In the genomic region with DNA sequence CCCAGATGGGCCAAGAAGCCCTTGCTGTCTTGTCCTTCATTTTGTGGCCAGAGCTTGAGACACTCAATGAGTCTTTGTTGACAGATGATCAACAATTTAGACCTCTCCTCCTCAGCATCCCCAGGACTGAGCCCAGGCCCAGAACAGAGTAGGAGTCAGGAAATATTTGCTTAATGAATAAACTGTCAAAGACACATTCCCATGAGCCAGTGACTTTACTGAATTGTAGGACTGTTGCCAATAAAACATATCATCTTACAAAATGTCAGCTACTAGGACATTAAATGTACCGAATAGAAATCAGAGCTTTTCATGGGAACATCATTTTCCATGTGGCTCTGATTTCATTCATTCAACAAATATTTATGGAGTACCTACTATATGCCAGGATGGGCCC, we compare ENCODE assay signal across 12 cellular contexts. TPM values are rescaled to one million over a fixed set of nuclear protein-coding genes. Genes with fewer than 3 reads are reported as not detected.
DNase-seq lines count a peak whose midpoint lies in the region; ATAC-seq and TF ChIP-seq lines count a peak whose summit lies in the region.
"Had no signal": no experiment of that assay in that cellular context is flagged by ENCODE, and none has a peak within 500 bp of the region (broad histone marks: within the 10 kb centered on the region; RNA-seq: fewer than 3 reads in every experiment).

No MANE protein-coding gene starts in this region.

- H3K27ac ChIP-seq in 22Rv1, result peak overlapping the region; percentile 68
- peak overlapping the region; percentile 87; the same call in 1 of the 2 replicates for H3K27ac ChIP-seq in SJSA1
- H3K27ac ChIP-seq: WERI-Rb-1 had no signal

- peaks cover 38% of the 10 kb centered on the region for H3K36me3 ChIP-seq in SJSA1

- no peak for ATAC-seq in HG02852 (IDR thresholded peaks at IDR 0.05; ENCODE audit: unreplicated experiment)

- no peaks in the 10 kb centered on the region for H3K27me3 ChIP-seq in SJSA1 (replicated peaks)

- H3K4me3 ChIP-seq in SJSA1 (no peak overlapping the region), fibroblast of villous mesenchyme (ENCODE audit: low read depth, low read length) (no peak overlapping the region)

- H3K4me1 ChIP-seq in SJSA1 (replicated peaks), result peaks cover 81% of the 10 kb centered on the region

- TF ChIP-seq CTCF in 22Rv1 (IDR thresholded peaks at IDR 0.05) (no peak), fibroblast of villous mesenchyme (IDR thresholded peaks at IDR 0.05; ENCODE audit: insufficient read depth, low read depth, low read length) (no peak)

- DNase-seq in COLO829 (ENCODE audit: low spot score), result peak; percentile 73
- DNase-seq in SJSA1 (ENCODE audit: low read depth in 1 of 2, low spot score in 2 of 2), result peak in 1 of 2 experiments; percentile 76
- peak; percentile 49 for DNase-seq in fibroblast of villous mesenchyme (ENCODE audit: low read depth)
- DNase-seq in NCI-H2081 treated with DMSO at 0.1 percent for 48 hours (lab: John Stamatoyannopoulos, UW), result no peak
- no peak for DNase-seq in pons (ENCODE audit: low spot score)
- no peak for DNase-seq in anterior cingulate cortex (lab: John Stamatoyannopoulos, UW)
- DNase-seq: activated effector memory CD4-positive, alpha-beta T cell treated with Interleukin-2 at 50 U/mL for 16 hours; DND-41; effector memory CD4-positive, alpha-beta T cell; WERI-Rb-1 had no signal

- no peaks in the 10 kb centered on the region for H3K9me3 ChIP-seq in SJSA1 (replicated peaks)

RNA-seq across cellular contexts. Expression of gene VDAC1, which starts 11.6 kb away (rescaled TPM):
- total RNA-seq in SJSA1 (2014; rRNA removed; shearing (Covaris generic)), result 369 and 432 TPM in 2 replicates
- total RNA-seq in fibroblast of villous mesenchyme, result 263 and 350 TPM in 2 replicates

RNA-seq across cellular contexts. Expression of gene C5orf15, which starts 24.7 kb away (rescaled TPM):
- total RNA-seq in SJSA1 (2014; rRNA removed; shearing (Covaris generic)), result 137 and 198 TPM in 2 replicates
- total RNA-seq in fibroblast of villous mesenchyme, result 53.8 and 103 TPM in 2 replicates

Comparison
In these comparisons a context has a peak if more than half of its experiments do, and no peak if none do; other contexts are left out.
1. DNase-seq: peak in COLO829 (single experiment) and fibroblast of villous mesenchyme (single experiment); none in NCI-H2081 treated with DMSO at 0.1 percent for 48 hours (single experiment), pons (single experiment) and anterior cingulate cortex (0 of 58).